ENCODE assay signal across 14 cellular contexts in the genomic region with DNA sequence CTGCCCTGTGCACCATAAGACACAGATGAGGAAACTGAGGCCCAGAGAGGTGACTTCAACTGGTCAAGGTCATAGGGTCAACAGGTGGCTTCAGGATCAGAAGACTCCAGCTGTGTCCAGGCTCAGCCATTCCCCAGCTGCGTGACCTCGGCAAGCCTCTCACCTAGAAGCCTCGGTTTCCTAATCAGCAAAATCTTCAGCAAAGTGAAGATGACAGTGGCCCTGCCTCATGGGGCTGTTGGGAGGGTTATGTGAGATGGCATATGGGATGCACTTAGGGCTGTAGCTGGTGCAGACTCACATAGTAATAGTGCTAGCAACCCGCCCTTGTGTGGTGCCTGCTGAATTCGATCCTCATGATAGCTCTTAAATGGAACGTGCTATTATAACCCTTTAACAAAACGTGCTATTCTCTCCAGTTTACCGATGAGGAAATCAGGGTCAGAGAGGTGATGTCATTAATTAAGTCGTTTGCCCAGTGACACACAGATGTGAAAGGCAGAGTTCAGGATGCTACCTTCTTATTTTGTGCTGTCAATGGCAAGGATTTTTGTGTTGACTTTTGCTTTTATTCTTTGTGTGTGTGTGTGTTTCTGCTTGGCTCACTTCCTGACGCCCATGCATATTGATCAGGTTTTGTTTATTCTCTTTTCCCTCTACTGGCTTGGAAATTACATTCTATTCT.
DNase-seq lines count a peak whose midpoint lies in the region; ATAC-seq and TF ChIP-seq lines count a peak whose summit lies in the region.
"Had no signal": no experiment of that assay in that cellular context is flagged by ENCODE, and none has a peak within 500 bp of the region (broad histone marks: within the 10 kb centered on the region; RNA-seq: fewer than 3 reads in every experiment).

No MANE protein-coding gene starts in this region.

- no peak overlapping the region for H3K4me2 ChIP-seq in neural cell (ENCODE audit: low read length)
- no peak overlapping the region for H3K4me2 ChIP-seq in PC-9
- H3K4me2 ChIP-seq: SK-N-SH had no signal

- H3K4me3 ChIP-seq in HEK293 (ENCODE audit: low read depth, low read length) (no peak overlapping the region), neural cell (ENCODE audit: low read length) (no peak overlapping the region), aorta (ENCODE audit: low read length in 2 of 2) (no peak overlapping the region), PC-9 (no peak overlapping the region)
- H3K4me3 ChIP-seq in effector memory CD4-positive, alpha-beta T cell (ENCODE audit: insufficient read depth, low read depth, low read length, poor library complexity, severe bottlenecking), result no peak overlapping the region
- H3K4me3 ChIP-seq: MG63 had no signal

- DNase-seq in COR-L47 (lab: John Stamatoyannopoulos, UW) (peak; percentile 16), NCI-H748 treated with DMSO at 0.1 percent for 48 hours (lab: John Stamatoyannopoulos, UW) (peak; percentile 88), aorta (no peak), PC-9 (no peak), KG1 (lab: John Stamatoyannopoulos, UW) (no peak)
- DNase-seq in effector memory CD4-positive, alpha-beta T cell, result no peak
- DNase-seq: CD4-positive, alpha-beta T cell; MG63; NCI-H510A treated with DMSO at 0.1 percent for 48 hours; PC-3; SK-N-SH; T-helper 1 cell had no signal

- H3K79me2 ChIP-seq in neural cell (replicated peaks; ENCODE audit: insufficient read depth, low read length) (no peaks in the 10 kb centered on the region), PC-9 (ENCODE audit: low read depth) (no peaks in the 10 kb centered on the region)

- ATAC-seq in aorta (ENCODE audit: low FRiP score), result no peak
- ATAC-seq: PC-3 had no signal

- TF ChIP-seq RAD21 in neural cell (conservative IDR thresholded peaks at IDR 0.05), result no peak

- H4K20me1 ChIP-seq in neural cell (ENCODE audit: insufficient read depth), result no peaks in the 10 kb centered on the region
- H4K20me1 ChIP-seq in PC-9 (ENCODE audit: insufficient read depth), result no peaks in the 10 kb centered on the region

- intact Hi-C loops in aorta (cut with DNase I) (no loop called here), PC-9 (cut with micrococcal nuclease; ENCODE audit: unreplicated experiment) (no loop called here)

- H3K9me3 ChIP-seq in HEK293 (ENCODE audit: control insufficient read depth, insufficient read depth, low read depth, low read length) (no peaks in the 10 kb centered on the region), neural cell (ENCODE audit: low read length) (no peaks in the 10 kb centered on the region), aorta (ENCODE audit: control insufficient read depth, low read length) (no peaks in the 10 kb centered on the region), PC-9 (ENCODE audit: insufficient read depth, low read depth) (no peaks in the 10 kb centered on the region)
- no peaks in the 10 kb centered on the region for H3K9me3 ChIP-seq in effector memory CD4-positive, alpha-beta T cell (ENCODE audit: control insufficient read depth, low read length)
- H3K9me3 ChIP-seq: MG63, SK-N-SH had no signal

- CTCF ChIA-PET in HEK293 (lab: Yijun Ruan, JAX) (interaction anchor here (0.5 to 0.7 kb wide), 3 partner anchors 84 to 303 kb away, joined by 3 to 4 read pairs (median 3); no protein-coding TSS in a partner anchor), PC-9 (lab: Charles Lee) (no interaction called here)

- no TSS peak for BruUV-seq in PC-9 (replicated peaks; lab: Mats Ljungman, UMichigan)

- H3K27ac ChIP-seq in HEK293 (ENCODE audit: extremely low read depth, low read depth, low read length), result no peak overlapping the region
- peak overlapping the region; percentile 46 for H3K27ac ChIP-seq in neural cell (ENCODE audit: low read length)
- no peak overlapping the region for H3K27ac ChIP-seq in aorta (ENCODE audit: low read depth in 1 of 2, low read length in 2 of 2)
- no peak overlapping the region for H3K27ac ChIP-seq in PC-9
- no peak overlapping the region for H3K27ac ChIP-seq in effector memory CD4-positive, alpha-beta T cell (ENCODE audit: insufficient read depth, low read length, poor library complexity, severe bottlenecking)

- H2AFZ ChIP-seq in neural cell (ENCODE audit: low read depth, low read length), result no peak overlapping the region
- no peak overlapping the region for H2AFZ ChIP-seq in PC-9

- no peak for TF ChIP-seq CTCF in HEK293 (tag by site-specific recombination; IDR thresholded peaks at IDR 0.05)
- no peak for TF ChIP-seq CTCF in neural cell (IDR thresholded peaks at IDR 0.05; ENCODE audit: poor library complexity, severe bottlenecking)
- no peak for TF ChIP-seq CTCF in PC-9 (conservative IDR thresholded peaks at IDR 0.05)

- TF ChIP-seq EP300 in neural cell (conservative IDR thresholded peaks at IDR 0.05; ENCODE audit: poor library complexity, severe bottlenecking), result no peak

- no peaks in the 10 kb centered on the region for H3F3A ChIP-seq in neural cell (ENCODE audit: insufficient read depth, low read length, poor library complexity, severe bottlenecking)
- no peaks in the 10 kb centered on the region for H3F3A ChIP-seq in PC-9 (ENCODE audit: insufficient read depth, low read depth)

- POLR2A ChIA-PET in HEK293 (lab: Yijun Ruan, JAX) (no interaction called here), PC-9 (lab: Charles Lee; ENCODE audit: unreplicated experiment) (no interaction called here)

- 35 to 39% methylated on average over 10 of the region's 10 CpGs for WGBS in aorta, 2 donors

- H3K9ac ChIP-seq in neural cell (ENCODE audit: low read length), result peak overlapping the region; percentile 15
- H3K9ac ChIP-seq: SK-N-SH had no signal

- H3K4me1 ChIP-seq in HEK293 (ENCODE audit: control insufficient read depth, insufficient read depth, low read length), result peaks cover 2% of the 10 kb centered on the region; the same call in 1 of the 2 replicates
- no peaks in the 10 kb centered on the region for H3K4me1 ChIP-seq in aorta (ENCODE audit: control insufficient read depth in 1 of 2, insufficient read depth in 2 of 2, low read length in 2 of 2)
- H3K4me1 ChIP-seq in PC-9 (replicated peaks; ENCODE audit: insufficient read depth), result no peaks in the 10 kb centered on the region
- no peaks in the 10 kb centered on the region for H3K4me1 ChIP-seq in effector memory CD4-positive, alpha-beta T cell (ENCODE audit: control insufficient read depth, insufficient read depth, low read length, poor library complexity, severe bottlenecking)

- no peaks in the 10 kb centered on the region for H3K9me2 ChIP-seq in neural cell (ENCODE audit: insufficient read depth, low read length)
- no peaks in the 10 kb centered on the region for H3K9me2 ChIP-seq in PC-9 (ENCODE audit: insufficient read depth)
- H3K9me2 ChIP-seq: SK-N-SH had no signal

- no peaks in the 10 kb centered on the region for H3K27me3 ChIP-seq in neural cell (ENCODE audit: insufficient read depth, low read depth, low read length)
- peaks cover 0 to 4% of the 10 kb centered on the region in 2 donors for H3K27me3 ChIP-seq in aorta (ENCODE audit: control insufficient read depth in 1 of 2, insufficient read depth in 2 of 2, low read length in 1 of 2)
- peaks cover 65% of the 10 kb centered on the region for H3K27me3 ChIP-seq in PC-9 (ENCODE audit: insufficient read depth, low read depth)
- H3K27me3 ChIP-seq in effector memory CD4-positive, alpha-beta T cell (replicated peaks; ENCODE audit: control insufficient read depth, insufficient read depth, low read length, poor library complexity, severe bottlenecking), result no peaks in the 10 kb centered on the region
- H3K27me3 ChIP-seq: MG63 had no signal

- no peaks in the 10 kb centered on the region for H3K36me3 ChIP-seq in HEK293 (ENCODE audit: control insufficient read depth in 2 of 2, insufficient read depth in 1 of 2, low read length in 2 of 2)
- H3K36me3 ChIP-seq in neural cell (ENCODE audit: insufficient read depth, low read length), result no peaks in the 10 kb centered on the region
- H3K36me3 ChIP-seq in aorta (ENCODE audit: control insufficient read depth in 1 of 2, insufficient read depth in 2 of 2, low read length in 1 of 2), result no peaks in the 10 kb centered on the region
- no peaks in the 10 kb centered on the region for H3K36me3 ChIP-seq in PC-9 (ENCODE audit: low read depth)
- H3K36me3 ChIP-seq in effector memory CD4-positive, alpha-beta T cell (ENCODE audit: control insufficient read depth, insufficient read depth, low read length), result no peaks in the 10 kb centered on the region
- H3K36me3 ChIP-seq: MG63 had no signal

TF ChIP-seq in HEK293, 187 proteins besides CTCF, POLR2A, EP300 and RAD21 (continues in another document):
- TF ChIP-seq, protein P1, sequence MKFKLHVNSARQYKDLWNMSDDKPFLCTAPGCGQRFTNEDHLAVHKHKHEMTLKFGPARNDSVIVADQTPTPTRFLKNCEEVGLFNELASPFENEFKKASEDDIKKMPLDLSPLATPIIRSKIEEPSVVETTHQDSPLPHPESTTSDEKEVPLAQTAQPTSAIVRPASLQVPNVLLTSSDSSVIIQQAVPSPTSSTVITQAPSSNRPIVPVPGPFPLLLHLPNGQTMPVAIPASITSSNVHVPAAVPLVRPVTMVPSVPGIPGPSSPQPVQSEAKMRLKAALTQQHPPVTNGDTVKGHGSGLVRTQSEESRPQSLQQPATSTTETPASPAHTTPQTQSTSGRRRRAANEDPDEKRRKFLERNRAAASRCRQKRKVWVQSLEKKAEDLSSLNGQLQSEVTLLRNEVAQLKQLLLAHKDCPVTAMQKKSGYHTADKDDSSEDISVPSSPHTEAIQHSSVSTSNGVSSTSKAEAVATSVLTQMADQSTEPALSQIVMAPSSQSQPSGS (tag by site-specific recombination; IDR thresholded peaks at IDR 0.05; ENCODE audit: low read depth), result peak; percentile 88
- TF ChIP-seq ZNF629 (tag by site-specific recombination; IDR thresholded peaks at IDR 0.05) (peak; percentile 28; the same call in 1 of the 2 replicates), SCRT2 (tag by site-specific recombination; IDR thresholded peaks at IDR 0.05) (peak; percentile 71), KLF7 (tag by site-specific recombination; IDR thresholded peaks at IDR 0.05; ENCODE audit: borderline replicate concordance) (no peak)

TF ChIP-seq in neural cell, 6 proteins besides CTCF, POLR2A, EP300 and RAD21 (continues in another document):
- TF ChIP-seq TAF1 (IDR thresholded peaks at IDR 0.05; ENCODE audit: low read depth), result no peak

Comparison
In these comparisons a context has a peak if more than half of its experiments do, and no peak if none do; other contexts are left out.
1. DNase-seq: peak in COR-L47 (single experiment) and NCI-H748 treated with DMSO at 0.1 percent for 48 hours (single experiment); none in aorta (0 of 2), PC-9 (0 of 2), effector memory CD4-positive, alpha-beta T cell (0 of 3) and KG1 (single experiment).